8 cellular contexts compared by ENCODE assay signal in the genomic region with DNA sequence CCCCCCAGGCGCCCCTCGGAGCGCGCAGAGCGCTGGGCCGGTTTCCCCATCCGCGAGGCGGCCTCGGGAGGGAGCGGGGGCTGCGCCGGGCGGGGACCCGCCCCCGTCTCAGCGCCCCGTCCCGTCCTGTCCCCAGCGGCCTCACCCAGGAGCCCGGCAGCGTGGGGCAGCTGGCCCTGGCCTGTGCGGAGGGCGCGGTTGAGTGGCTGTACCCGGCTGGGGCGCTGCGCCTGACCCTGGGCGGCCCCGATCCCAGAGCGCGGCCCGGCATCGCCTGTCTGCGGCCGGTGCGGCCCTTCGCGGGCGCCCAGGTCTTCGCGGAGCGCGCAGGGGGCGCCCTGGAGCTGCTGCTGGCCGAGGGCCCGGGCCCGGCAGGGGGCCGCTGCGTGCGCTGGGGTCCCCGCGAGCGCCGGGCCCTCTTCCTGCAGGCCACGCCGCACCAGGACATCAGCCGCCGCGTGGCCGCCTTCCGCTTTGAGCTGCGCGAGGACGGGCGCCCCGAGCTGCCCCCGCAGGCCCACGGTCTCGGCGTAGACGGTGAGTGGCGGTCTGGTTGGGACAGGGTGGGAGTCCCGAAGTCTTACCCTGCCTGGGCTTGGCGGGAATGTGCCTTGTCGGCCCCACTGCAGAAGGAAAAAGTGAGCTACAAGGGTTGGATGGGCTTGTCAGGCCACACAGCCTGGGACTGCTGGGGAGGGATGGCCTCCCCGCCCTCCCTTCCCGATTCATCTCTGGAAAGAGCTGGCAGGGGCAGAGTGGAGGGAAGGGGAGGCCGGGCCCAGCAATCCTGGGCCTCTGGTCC. TPM values are rescaled to one million over a fixed set of nuclear protein-coding genes. Genes with fewer than 3 reads are reported as not detected.
A peak's percentile ranks its signal among the peaks of the same experiment; 100 is the strongest.
DNase-seq lines count a peak whose midpoint lies in the region; ATAC-seq and TF ChIP-seq lines count a peak whose summit lies in the region.

No MANE protein-coding gene starts in this region.

- H3K36me3 ChIP-seq in ascending aorta, result no peaks in the 10 kb centered on the region
- H3K36me3 ChIP-seq in left lung, result no peaks in the 10 kb centered on the region
- no peaks in the 10 kb centered on the region for H3K36me3 ChIP-seq in thymus (ENCODE audit: control insufficient read depth, insufficient read depth)

- H3K27me3 ChIP-seq in ascending aorta (peaks cover 4% of the 10 kb centered on the region), left lung (peaks cover 5 to 79% of the 10 kb centered on the region in 2 donors), thymus (ENCODE audit: control insufficient read depth, insufficient read depth) (peaks cover 4% of the 10 kb centered on the region)

- TF ChIP-seq CTCF in ascending aorta (IDR thresholded peaks at IDR 0.05) (no peak), left lung (IDR thresholded peaks at IDR 0.05) (no peak)

- 4% methylated on average over 79 of the region's 79 CpGs for WGBS in thymus

- peak; percentile 17 to 23 for ATAC-seq in activated T-cell treated with anti-CD3 and anti-CD28 coated beads, Interleukin-2, amount 50 U/mL, for 4 hours
- peak; percentile 9 for ATAC-seq in HG03520 (IDR thresholded peaks at IDR 0.05; ENCODE audit: unreplicated experiment)
- peak; percentile 1 for ATAC-seq in left lung

- peak overlapping the region; percentile 60 for H3K4me3 Mint-ChIP-seq in activated T-cell treated with anti-CD3 and anti-CD28 coated beads, Interleukin-2, amount 50 U/mL, for 4 hours

- H3K4me1 ChIP-seq in ascending aorta, result peaks cover 17 to 19% of the 10 kb centered on the region in 2 donors
- H3K4me1 ChIP-seq in left lung, result peaks cover 17 to 53% of the 10 kb centered on the region in 2 donors
- H3K4me1 ChIP-seq in thymus (ENCODE audit: control insufficient read depth, insufficient read depth, low read length), result peaks cover 33% of the 10 kb centered on the region

- H3K4me3 ChIP-seq in ascending aorta, result peak overlapping the region; percentile 76 to 93
- peak overlapping the region; percentile 62 to 65 for H3K4me3 ChIP-seq in left lung
- H3K4me3 ChIP-seq in thymus (ENCODE audit: low read length), result peak overlapping the region; percentile 88

- DNase-seq in activated T-cell treated with anti-CD3 and anti-CD28 coated beads, Interleukin-2, amount 50 U/mL, for 4 hours, result no peak
- DNase-seq in activated T-cell treated with anti-CD3 and anti-CD28 coated beads for 4 hours, result no peak
- no peak for DNase-seq in ascending aorta (ENCODE audit: low spot score in 2 of 2)
- DNase-seq in left lung, result no peak
- DNase-seq in superior temporal gyrus (ENCODE audit: extremely low spot score), result no peak
- DNase-seq in DMS153 (lab: John Stamatoyannopoulos, UW), result no peak

- H3K4me1 Mint-ChIP-seq in activated T-cell treated with anti-CD3 and anti-CD28 coated beads, Interleukin-2, amount 50 U/mL, for 4 hours (ENCODE audit: low read depth), result peaks cover 9% of the 10 kb centered on the region

- no peaks in the 10 kb centered on the region for H3K9me3 Mint-ChIP-seq in activated T-cell treated with anti-CD3 and anti-CD28 coated beads, Interleukin-2, amount 50 U/mL, for 4 hours

- H3K27ac ChIP-seq in ascending aorta (no peak overlapping the region), left lung (no peak overlapping the region), thymus (ENCODE audit: low read depth) (peak overlapping the region; percentile 18)

- H3K36me3 Mint-ChIP-seq in activated T-cell treated with anti-CD3 and anti-CD28 coated beads, Interleukin-2, amount 50 U/mL, for 4 hours (ENCODE audit: insufficient read depth), result no peaks in the 10 kb centered on the region

- H3K9me3 ChIP-seq in ascending aorta (no peaks in the 10 kb centered on the region), left lung (no peaks in the 10 kb centered on the region), thymus (ENCODE audit: control insufficient read depth) (no peaks in the 10 kb centered on the region)

- intact Hi-C loops in ascending aorta (cut with DNase I), result loop anchor here (2.0 to 10.0 kb wide), 3 partner anchors 25 to 379 kb away; a partner anchor contains a TSS
- intact Hi-C loops in left lung (cut with DNase I), result no loop called here

- H3K27me3 Mint-ChIP-seq in activated T-cell treated with anti-CD3 and anti-CD28 coated beads, Interleukin-2, amount 50 U/mL, for 4 hours (ENCODE audit: low read depth), result peaks cover 16% of the 10 kb centered on the region

RNA-seq across cellular contexts. Expression of a gene that starts 0.7 kb away (rescaled TPM):
- 10 to 100 TPM; 23.8 to 34.7 (median 28.2) TPM for total RNA-seq in activated T-cell treated with anti-CD3 and anti-CD28 coated beads, Interleukin-2, amount 50 U/mL, for 4 hours
- total RNA-seq in ascending aorta, result 118 TPM
- total RNA-seq in left lung, result 10 to 100 TPM; 37.0 to 57.3 TPM
- polyA plus RNA-seq in thymus, result 24.2 TPM

RNA-seq across cellular contexts. Expression of a gene that starts 5.3 kb away (rescaled TPM):
- 10 to 100 TPM; 66.0 to 75.0 (median 67.8) TPM for total RNA-seq in activated T-cell treated with anti-CD3 and anti-CD28 coated beads, Interleukin-2, amount 50 U/mL, for 4 hours
- total RNA-seq in ascending aorta (105 TPM), left lung (10 to 100 TPM; 45.8 to 52.9 TPM)
- 56.2 TPM for polyA plus RNA-seq in thymus

RNA-seq across cellular contexts. Expression of a gene that starts 10.0 kb away (rescaled TPM):
- total RNA-seq in activated T-cell treated with anti-CD3 and anti-CD28 coated beads, Interleukin-2, amount 50 U/mL, for 4 hours, result 1 to 10 TPM; 2.0 to 6.0 (median 4.8) TPM
- total RNA-seq in ascending aorta, result not detected
- 1 to 10 TPM in 1 of 2 donors, under 1 TPM in 1; 0.50 to 5.7 TPM for total RNA-seq in left lung
- 9.6 TPM for polyA plus RNA-seq in thymus

RNA-seq across cellular contexts. Expression of a gene that starts 10.6 kb away (rescaled TPM):
- total RNA-seq in activated T-cell treated with anti-CD3 and anti-CD28 coated beads, Interleukin-2, amount 50 U/mL, for 4 hours, result 1 to 10 TPM; 5.4 to 9.1 (median 7.0) TPM
- total RNA-seq in ascending aorta (8.2 TPM), left lung (10 to 100 TPM in 1 of 2 donors, under 1 TPM in 1; 0.96 to 13.7 TPM)
- polyA plus RNA-seq in thymus, result 12.4 TPM

RNA-seq across cellular contexts. Expression of a gene that starts 11.3 kb away (rescaled TPM):
- total RNA-seq in activated T-cell treated with anti-CD3 and anti-CD28 coated beads, Interleukin-2, amount 50 U/mL, for 4 hours, result 10 to 100 TPM in 2 of 3 donors, 1 to 10 TPM in 1; 8.8 to 13.0 (median 12.4) TPM
- 9.7 TPM for total RNA-seq in ascending aorta
- total RNA-seq in left lung, result 1 to 10 TPM; 8.7 to 9.9 TPM
- 50.6 TPM for polyA plus RNA-seq in thymus
